ENCODE assay signal across 8 cellular contexts in the genomic region with DNA sequence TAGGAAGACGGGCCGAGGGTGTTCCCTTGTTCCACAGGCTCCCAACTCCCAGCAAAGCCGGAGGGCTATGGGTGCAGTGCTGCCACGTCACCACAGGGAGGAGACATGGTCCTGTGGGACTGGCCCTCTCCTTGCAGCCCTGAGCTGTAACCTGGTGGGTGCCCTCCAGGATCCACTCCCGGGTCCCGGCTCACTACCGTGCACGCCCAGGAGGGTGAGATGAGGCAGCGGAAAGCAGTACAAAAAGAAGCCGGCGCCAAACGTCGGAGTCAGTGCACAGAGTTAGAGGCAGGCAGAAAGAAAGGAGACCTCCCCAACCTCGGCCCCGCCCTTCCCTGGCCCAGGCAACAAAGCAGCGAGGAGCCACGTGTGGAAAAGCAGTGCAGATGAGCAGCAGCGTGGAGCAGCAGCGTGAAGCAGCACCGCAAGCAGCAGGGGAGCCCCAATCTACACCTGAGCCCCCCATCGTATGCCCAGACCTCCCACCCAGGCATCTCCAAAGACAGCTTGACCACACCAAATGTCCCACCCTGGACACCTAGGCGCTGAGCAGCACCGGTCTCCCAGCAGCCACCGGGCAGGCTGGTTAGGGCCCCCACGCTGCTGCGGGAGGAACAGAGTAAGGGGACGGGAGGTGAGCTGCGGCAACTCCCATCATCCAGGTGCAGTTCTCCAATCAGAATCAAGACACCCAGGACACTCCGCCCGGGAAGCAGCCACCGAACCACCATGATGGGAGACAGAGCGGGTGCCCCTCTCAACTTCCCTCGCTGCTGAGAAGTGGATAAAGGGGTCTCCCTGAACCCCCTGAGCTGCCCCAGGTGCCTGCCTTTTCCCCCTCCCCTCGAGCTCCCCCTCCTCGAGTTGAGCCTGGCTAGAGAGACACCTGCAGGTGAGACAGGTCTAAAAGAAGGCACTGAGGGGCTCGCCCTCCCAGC. TPM values are rescaled to one million over a fixed set of nuclear protein-coding genes. Genes with fewer than 3 reads are reported as not detected.
DNase-seq lines count a peak whose midpoint lies in the region; ATAC-seq, FAIRE-seq and TF ChIP-seq lines count a peak whose summit lies in the region.

No MANE protein-coding gene starts in this region.

- no peak overlapping the region for H3K9ac ChIP-seq in OCI-LY1 (ENCODE audit: low read length)

- no peak for TF ChIP-seq POLR2A in ovary (IDR thresholded peaks at IDR 0.05)
- no peak for TF ChIP-seq POLR2A in transverse colon (IDR thresholded peaks at IDR 0.05)

- no peaks in the 10 kb centered on the region for H3K79me2 ChIP-seq in OCI-LY1 (ENCODE audit: insufficient read depth, low read length)

- intact Hi-C loops in ovary (cut with DNase I), result loop anchor here in 3 of 4 donors (10.0 kb wide), 1 partner anchor 217 kb away; no protein-coding TSS in a partner anchor
- intact Hi-C loops in transverse colon (cut with DNase I; ENCODE audit: low total_unique reads), result loop anchor here (1.0 kb wide), 1 partner anchor 119 kb away; no protein-coding TSS in a partner anchor

- H3K27ac ChIP-seq in OCI-LY1 (ENCODE audit: low read depth, low read length, poor library complexity, severe bottlenecking) (no peak overlapping the region), ovary (no peak overlapping the region), transverse colon (peak overlapping the region in 1 of 4 donors; percentile 26)

- no peaks in the 10 kb centered on the region for H3K9me2 ChIP-seq in OCI-LY1 (ENCODE audit: low read depth, low read length)

- H3K9me3 ChIP-seq in OCI-LY1 (ENCODE audit: low read length), result no peaks in the 10 kb centered on the region
- no peaks in the 10 kb centered on the region for H3K9me3 ChIP-seq in ovary
- H3K9me3 ChIP-seq in transverse colon, result no peaks in the 10 kb centered on the region

- TF ChIP-seq EP300 in ovary (IDR thresholded peaks at IDR 0.05) (no peak), transverse colon (IDR thresholded peaks at IDR 0.05; ENCODE audit: low read depth) (no peak)

- H3K36me3 ChIP-seq in OCI-LY1 (ENCODE audit: insufficient read depth, low read length) (no peaks in the 10 kb centered on the region), ovary (no peaks in the 10 kb centered on the region), transverse colon (no peaks in the 10 kb centered on the region)

- WGBS in ovary, 3 donors, result 18 to 29% (median 23%) methylated on average over 36 of the region's 36 CpGs
- 27% methylated on average over 32 of the region's 36 CpGs; no CpG with 5 or more reads in 1 of the 2 donors for WGBS in transverse colon (ENCODE audit: low coverage in 1 of 2), 2 donors

- H3K4me2 ChIP-seq in OCI-LY1 (ENCODE audit: low read length), result no peak overlapping the region

- peak; percentile 75 for TF ChIP-seq CTCF in D721Med (IDR thresholded peaks at IDR 0.05; ENCODE audit: insufficient read depth, missing control alignments)
- TF ChIP-seq CTCF in OCI-LY1 (IDR thresholded peaks at IDR 0.05; ENCODE audit: low read length), result peak; percentile 61
- peak; percentile 93 for TF ChIP-seq CTCF in fibroblast of the aortic adventitia (IDR thresholded peaks at IDR 0.05; ENCODE audit: insufficient read depth, low read length)
- peak; percentile 41 to 78 (median 73) for TF ChIP-seq CTCF in ovary (IDR thresholded peaks at IDR 0.05)
- TF ChIP-seq CTCF in transverse colon (IDR thresholded peaks at IDR 0.05), result peak; percentile 83 to 86 (median 84)

- FAIRE-seq in D721Med (lab: Jason Lieb, UNC), result no peak
- FAIRE-seq in HTR-8/SVneo (lab: Jason Lieb, UNC), result peak; percentile 63

- ATAC-seq in GM21367 (IDR thresholded peaks at IDR 0.05; ENCODE audit: unreplicated experiment), result peak; percentile 75

- in situ Hi-C loops in transverse colon (cut with MboI; ENCODE audit: low pct_ligation_motif_present in 1 of 4, low pct_unique_long_range_greater_than_20kb in 1 of 4, low sequenced_read_pairs in 3 of 4), result loop anchor here in 3 of 4 donors (25.0 kb wide), 1 partner anchor 209 kb away; no protein-coding TSS in a partner anchor

- no peaks in the 10 kb centered on the region for H3F3A ChIP-seq in OCI-LY1 (ENCODE audit: insufficient read depth, low read length)

- DNase-seq in D721Med (ENCODE audit: insufficient read length, low spot score) (peak; percentile 87), HTR-8/SVneo (ENCODE audit: insufficient read length, low spot score) (peak; percentile 78), activated T-helper 1 cell treated with Interleukin-2 at 50 U/mL for 16 hours (ENCODE audit: low read depth) (peak; percentile 50), fibroblast of the aortic adventitia (ENCODE audit: low read depth) (peak; percentile 63), ovary (peak; percentile 52 to 77 (median 65)), transverse colon (peak; percentile 69)

- no peak overlapping the region for H2AFZ ChIP-seq in OCI-LY1 (ENCODE audit: low read length)

- H3K4me3 ChIP-seq in OCI-LY1 (ENCODE audit: low read depth, low read length, poor library complexity, severe bottlenecking) (no peak overlapping the region), fibroblast of the aortic adventitia (ENCODE audit: low read depth, low read length) (peak overlapping the region; percentile 1), ovary (no peak overlapping the region), transverse colon (peak overlapping the region in 2 of 4 donors; percentile 3 to 36)

- no peaks in the 10 kb centered on the region for H3K27me3 ChIP-seq in OCI-LY1 (ENCODE audit: insufficient read depth, low read length)
- H3K27me3 ChIP-seq in ovary, result no peaks in the 10 kb centered on the region
- H3K27me3 ChIP-seq in transverse colon, result no peaks in the 10 kb centered on the region

- H4K20me1 ChIP-seq in OCI-LY1 (ENCODE audit: insufficient read depth, low read length), result no peaks in the 10 kb centered on the region

- no peaks in the 10 kb centered on the region for H3K4me1 ChIP-seq in OCI-LY1 (ENCODE audit: insufficient read depth, low read length, severe bottlenecking)
- H3K4me1 ChIP-seq in ovary (ENCODE audit: insufficient read depth), result no peaks in the 10 kb centered on the region
- H3K4me1 ChIP-seq in transverse colon, result peaks cover 8 to 13% (median 11%) of the 10 kb centered on the region in 4 donors

RNA-seq across cellular contexts. Expression of a gene that starts 28.8 kb away (rescaled TPM):
- total RNA-seq in fibroblast of the aortic adventitia (ENCODE audit: low replicate concordance) (1.7 and 3.2 TPM in 2 replicates), ovary (10 to 100 TPM in 2 of 7 donors, 1 to 10 TPM in 4, under 1 TPM in 1; 0.48 to 15.4 (median 8.8) TPM), transverse colon (10 to 100 TPM in 1 of 4 donors, 1 to 10 TPM in 3; 2.6 to 15.3 (median 4.9) TPM)
- 1 to 10 TPM; 1.7 to 4.2 TPM for polyA plus RNA-seq in ovary
